ENCODE assay signal across 8 cellular contexts in the genomic region with DNA sequence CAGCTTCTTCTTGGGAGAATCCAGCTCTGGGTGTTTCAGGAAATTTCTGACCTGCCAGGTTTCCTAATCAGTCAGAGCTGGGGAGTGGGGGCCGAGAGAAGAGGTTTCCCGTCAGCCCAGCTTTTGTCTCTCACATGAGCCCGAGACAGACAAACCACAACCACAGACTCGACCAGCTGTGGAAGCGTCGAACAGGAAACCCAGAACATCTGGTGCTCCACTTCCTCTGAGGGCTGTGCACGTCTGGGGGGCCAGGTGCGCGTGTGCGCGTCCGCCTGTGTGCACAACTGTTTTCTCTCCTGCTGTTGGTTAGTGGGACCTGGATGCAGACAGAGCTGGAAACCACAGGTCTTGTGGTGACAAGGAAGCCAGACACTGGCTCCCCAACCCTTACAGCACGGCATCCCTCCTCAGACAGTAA.
DNase-seq lines count a peak whose midpoint lies in the region; ATAC-seq and TF ChIP-seq lines count a peak whose summit lies in the region.

No MANE protein-coding gene starts in this region.

- H3K4me1 ChIP-seq in foreskin keratinocyte = no peaks in the 10 kb centered on the region

- H3K27ac ChIP-seq in foreskin keratinocyte = no peak overlapping the region

- H3K36me3 Mint-ChIP-seq in T-helper 2 cell treated with Interferon-gamma antibody and Interleukin-4, amounts not matched to agents 5 μg/mL and 100 μg/mL, for 36 hours (ENCODE audit: low read depth) = no peaks in the 10 kb centered on the region
- H3K36me3 Mint-ChIP-seq in activated naive CD8-positive, alpha-beta T cell treated with anti-CD3 and anti-CD28 coated beads, Interleukin-2, amount 10 ng/mL, durations not matched to agents 7 days and 5 days = peaks cover 2% of the 10 kb centered on the region

- DNase-seq in T-helper 2 cell treated with Interferon-gamma antibody and Interleukin-4, amounts not matched to agents 5 μg/mL and 100 μg/mL, for 36 hours (ENCODE audit: low spot score) = peak; percentile 75
- DNase-seq in activated naive CD8-positive, alpha-beta T cell treated with anti-CD3 and anti-CD28 coated beads, Interleukin-2, amount 10 ng/mL, durations not matched to agents 7 days and 5 days = peak; percentile 78
- DNase-seq in stimulated activated CD8-positive, alpha-beta memory T cell treated with anti-CD3 and anti-CD28 coated beads, Interleukin-15, amount 100 ng/mL, for 24 hours (ENCODE audit: low read depth) = peak; percentile 31
- DNase-seq in RKO (ENCODE audit: low spot score) (no peak), HPDE6-E6E7 (ENCODE audit: extremely low spot score) (no peak), foreskin keratinocyte (no peak)

- H3K27me3 Mint-ChIP-seq in T-helper 2 cell treated with Interferon-gamma antibody and Interleukin-4, amounts not matched to agents 5 μg/mL and 100 μg/mL, for 36 hours (ENCODE audit: low read depth) = peaks cover 34% of the 10 kb centered on the region
- peaks cover 46% of the 10 kb centered on the region for H3K27me3 Mint-ChIP-seq in activated naive CD8-positive, alpha-beta T cell treated with anti-CD3 and anti-CD28 coated beads, Interleukin-2, amount 10 ng/mL, durations not matched to agents 7 days and 5 days

- H3K4me1 Mint-ChIP-seq in T-helper 2 cell treated with Interferon-gamma antibody and Interleukin-4, amounts not matched to agents 5 μg/mL and 100 μg/mL, for 36 hours (ENCODE audit: low read depth) = peaks cover 46% of the 10 kb centered on the region
- H3K4me1 Mint-ChIP-seq in activated naive CD8-positive, alpha-beta T cell treated with anti-CD3 and anti-CD28 coated beads, Interleukin-2, amount 10 ng/mL, durations not matched to agents 7 days and 5 days = peaks cover 38% of the 10 kb centered on the region

- H3K27me3 ChIP-seq in foreskin keratinocyte = no peaks in the 10 kb centered on the region

- H3K9me3 Mint-ChIP-seq in T-helper 2 cell treated with Interferon-gamma antibody and Interleukin-4, amounts not matched to agents 5 μg/mL and 100 μg/mL, for 36 hours = no peaks in the 10 kb centered on the region
- no peaks in the 10 kb centered on the region for H3K9me3 Mint-ChIP-seq in activated naive CD8-positive, alpha-beta T cell treated with anti-CD3 and anti-CD28 coated beads, Interleukin-2, amount 10 ng/mL, durations not matched to agents 7 days and 5 days

- H3K4me3 Mint-ChIP-seq in T-helper 2 cell treated with Interferon-gamma antibody and Interleukin-4, amounts not matched to agents 5 μg/mL and 100 μg/mL, for 36 hours = peak overlapping the region; percentile 68
- peak overlapping the region; percentile 45 for H3K4me3 Mint-ChIP-seq in activated naive CD8-positive, alpha-beta T cell treated with anti-CD3 and anti-CD28 coated beads, Interleukin-2, amount 10 ng/mL, durations not matched to agents 7 days and 5 days

- POLR2A ChIA-PET in activated naive CD8-positive, alpha-beta T cell treated with anti-CD3 and anti-CD28 coated beads, Interleukin-2, amount 10 ng/mL, durations not matched to agents 7 days and 5 days (lab: Charles Lee) = interaction anchor here (0.6 to 1.7 kb wide), 4 partner anchors 13 to 1151 kb away, joined by 3 to 6 read pairs (median 4); no protein-coding TSS in a partner anchor

- no peak for TF ChIP-seq CTCF in foreskin keratinocyte (conservative IDR thresholded peaks at IDR 0.05)

- peak overlapping the region; percentile 70 for H3K27ac Mint-ChIP-seq in T-helper 2 cell treated with Interferon-gamma antibody and Interleukin-4, amounts not matched to agents 5 μg/mL and 100 μg/mL, for 36 hours
- H3K27ac Mint-ChIP-seq in activated naive CD8-positive, alpha-beta T cell treated with anti-CD3 and anti-CD28 coated beads, Interleukin-2, amount 10 ng/mL, durations not matched to agents 7 days and 5 days = peak overlapping the region; percentile 40

- ATAC-seq in GM19025 (IDR thresholded peaks at IDR 0.05; ENCODE audit: low read depth, unreplicated experiment) (peak; percentile 61), HG03097 (IDR thresholded peaks at IDR 0.05; ENCODE audit: low FRiP score, unreplicated experiment) (peak; percentile 58), foreskin keratinocyte (no peak)
- peak; percentile 27 for ATAC-seq in activated naive CD8-positive, alpha-beta T cell treated with anti-CD3 and anti-CD28 coated beads, Interleukin-2, amount 10 ng/mL, durations not matched to agents 7 days and 5 days (ENCODE audit: low read depth)

Comparison
In these comparisons a context has a peak if more than half of its experiments do, and no peak if none do; other contexts are left out.
1. DNase-seq: peak in T-helper 2 cell treated with Interferon-gamma antibody and Interleukin-4, amounts not matched to agents 5 μg/mL and 100 μg/mL, for 36 hours (single experiment), activated naive CD8-positive, alpha-beta T cell treated with anti-CD3 and anti-CD28 coated beads, Interleukin-2, amount 10 ng/mL, durations not matched to agents 7 days and 5 days (single experiment) and stimulated activated CD8-positive, alpha-beta memory T cell treated with anti-CD3 and anti-CD28 coated beads, Interleukin-15, amount 100 ng/mL, for 24 hours (single experiment); none in RKO (single experiment), HPDE6-E6E7 (single experiment) and foreskin keratinocyte (0 of 2).